In genomic region chr17:57544834-57545463, GRCh38 we compare ENCODE assay signal across 1 cellular context.
TF ChIP-seq lines count a peak whose summit lies in the region.

No MANE protein-coding gene starts in this region.

TF ChIP-seq in HEK293, 187 proteins besides CTCF, POLR2A, EP300 and RAD21 (continued from another document and continues in another):
- TF ChIP-seq ZBTB6 (tag by site-specific recombination; IDR thresholded peaks at IDR 0.05): no peak
- TF ChIP-seq ZNF202 (tag by site-specific recombination; IDR thresholded peaks at IDR 0.05; ENCODE audit: borderline replicate concordance): no peak
- TF ChIP-seq ZNF513 (tag by site-specific recombination; IDR thresholded peaks at IDR 0.05): no peak
- TF ChIP-seq ZBTB49 (tag by site-specific recombination; IDR thresholded peaks at IDR 0.05; ENCODE audit: low read depth): no peak
- TF ChIP-seq ZNF169 (tag by site-specific recombination; IDR thresholded peaks at IDR 0.05): no peak
- TF ChIP-seq ZNF549 (tag by site-specific recombination; IDR thresholded peaks at IDR 0.05): no peak
- TF ChIP-seq EGR2 (tag by site-specific recombination; IDR thresholded peaks at IDR 0.05; ENCODE audit: low read depth): peak; percentile 43
- TF ChIP-seq ZNF529 (tag by site-specific recombination; IDR thresholded peaks at IDR 0.05; ENCODE audit: insufficient replicate concordance): no peak
- TF ChIP-seq SCRT2 (tag by site-specific recombination; IDR thresholded peaks at IDR 0.05): no peak
- no peak for TF ChIP-seq ZNF510 (tag by site-specific recombination; IDR thresholded peaks at IDR 0.05; ENCODE audit: insufficient replicate concordance)
- TF ChIP-seq ZNF433 (tag by site-specific recombination; IDR thresholded peaks at IDR 0.05; ENCODE audit: low read depth): no peak
- no peak for TF ChIP-seq ZNF114 (tag by site-specific recombination; IDR thresholded peaks at IDR 0.05)
- TF ChIP-seq ZNF292 (tag by site-specific recombination; IDR thresholded peaks at IDR 0.05; ENCODE audit: borderline replicate concordance, low read depth): no peak
- TF ChIP-seq ZNF366 (tag by site-specific recombination; conservative IDR thresholded peaks at IDR 0.05): peak; percentile 29; the same call in 1 of the 2 replicates
- TF ChIP-seq OSR2 (tag by site-specific recombination; IDR thresholded peaks at IDR 0.05): peak; percentile 92
- TF ChIP-seq ZNF555 (tag by site-specific recombination; conservative IDR thresholded peaks at IDR 0.05): no peak
- no peak for TF ChIP-seq ZNF571 (tag by site-specific recombination; IDR thresholded peaks at IDR 0.05)
- no peak for TF ChIP-seq ZNF239 (tag by site-specific recombination; IDR thresholded peaks at IDR 0.05)
- peak; percentile 79 for TF ChIP-seq PATZ1 (tag by site-specific recombination; IDR thresholded peaks at IDR 0.05)
- TF ChIP-seq ZNF24 (tag by site-specific recombination; IDR thresholded peaks at IDR 0.05): peak; percentile 72
- TF ChIP-seq ZBTB1 (tag by site-specific recombination; IDR thresholded peaks at IDR 0.05): no peak
- TF ChIP-seq ZNF112 (tag by site-specific recombination; IDR thresholded peaks at IDR 0.05): no peak
- TF ChIP-seq ZNF140 (tag by site-specific recombination; IDR thresholded peaks at IDR 0.05): no peak
- no peak for TF ChIP-seq ZNF558 (tag by site-specific recombination; IDR thresholded peaks at IDR 0.05)
- peak; percentile 70; the same call in 1 of the 2 replicates for TF ChIP-seq ZNF639 (tag by site-specific recombination; IDR thresholded peaks at IDR 0.05)
- TF ChIP-seq FEZF1 (tag by site-specific recombination; IDR thresholded peaks at IDR 0.05): peak; percentile 90
- no peak for TF ChIP-seq ZNF423 (tag by site-specific recombination; IDR thresholded peaks at IDR 0.05)
- no peak for TF ChIP-seq ZNF280D (tag by site-specific recombination; IDR thresholded peaks at IDR 0.05)
- TF ChIP-seq ZNF2 (tag by site-specific recombination; IDR thresholded peaks at IDR 0.05): peak; percentile 62; the same call in 1 of the 2 replicates
- TF ChIP-seq ZNF221 (tag by site-specific recombination; IDR thresholded peaks at IDR 0.05; ENCODE audit: borderline replicate concordance): no peak
- TF ChIP-seq ZFP41 (tag by site-specific recombination; IDR thresholded peaks at IDR 0.05; ENCODE audit: borderline replicate concordance): no peak
- TF ChIP-seq YY1 (tag by site-specific recombination; IDR thresholded peaks at IDR 0.05): no peak
- no peak for TF ChIP-seq ZNF837 (tag by site-specific recombination; IDR thresholded peaks at IDR 0.05)
- no peak for TF ChIP-seq ZNF449 (tag by site-specific recombination; IDR thresholded peaks at IDR 0.05)
- no peak for TF ChIP-seq ZNF544 (tag by site-specific recombination; IDR thresholded peaks at IDR 0.05)
- TF ChIP-seq ZNF10 (tag by site-specific recombination; IDR thresholded peaks at IDR 0.05): peak; percentile 20; the same call in 1 of the 2 replicates
- TF ChIP-seq PRDM6 (tag by site-specific recombination; IDR thresholded peaks at IDR 0.05): peak; percentile 95
- TF ChIP-seq ZSCAN23 (tag by site-specific recombination; IDR thresholded peaks at IDR 0.05): 0 out of 2 replicates have a peak, but pooled peaks have one; percentile 52
- no peak for TF ChIP-seq GLIS1 (tag by site-specific recombination; IDR thresholded peaks at IDR 0.05)
- TF ChIP-seq ZNF626 (tag by site-specific recombination; IDR thresholded peaks at IDR 0.05): no peak
- no peak for TF ChIP-seq ZSCAN16 (tag by site-specific recombination; IDR thresholded peaks at IDR 0.05)
- no peak for TF ChIP-seq ZNF211 (tag by site-specific recombination; IDR thresholded peaks at IDR 0.05; ENCODE audit: low read depth)
- TF ChIP-seq ZNF391 (tag by site-specific recombination; IDR thresholded peaks at IDR 0.05; ENCODE audit: borderline replicate concordance, low read depth): no peak
- TF ChIP-seq ZNF23 (tag by site-specific recombination; IDR thresholded peaks at IDR 0.05; ENCODE audit: borderline replicate concordance): no peak
- TF ChIP-seq ZNF394 (tag by site-specific recombination; IDR thresholded peaks at IDR 0.05; ENCODE audit: borderline replicate concordance): no peak
- TF ChIP-seq ZNF404 (tag by site-specific recombination; IDR thresholded peaks at IDR 0.05): no peak
- no peak for TF ChIP-seq ZNF560 (tag by site-specific recombination; IDR thresholded peaks at IDR 0.05; ENCODE audit: borderline replicate concordance)
- peak; percentile 74 for TF ChIP-seq KLF10 (tag by site-specific recombination; IDR thresholded peaks at IDR 0.05)
- TF ChIP-seq KLF1 (tag by site-specific recombination; IDR thresholded peaks at IDR 0.05): no peak
- no peak for TF ChIP-seq ZNF354C (tag by site-specific recombination; IDR thresholded peaks at IDR 0.05; ENCODE audit: borderline replicate concordance, low read depth)
- no peak for TF ChIP-seq ZNF174 (tag by site-specific recombination; IDR thresholded peaks at IDR 0.05)
- TF ChIP-seq ZNF266 (tag by site-specific recombination; IDR thresholded peaks at IDR 0.05; ENCODE audit: low read depth): no peak
- TF ChIP-seq ZNF341 (tag by site-specific recombination; IDR thresholded peaks at IDR 0.05; ENCODE audit: low read depth): peak; percentile 25; the same call in 1 of the 2 replicates
- peak; percentile 23; the same call in 1 of the 2 replicates for TF ChIP-seq ATF2 (tag by site-specific recombination; IDR thresholded peaks at IDR 0.05; ENCODE audit: low read depth)
- no peak for TF ChIP-seq ZNF548 (tag by site-specific recombination; IDR thresholded peaks at IDR 0.05)
- TF ChIP-seq ZNF350 (tag by site-specific recombination; IDR thresholded peaks at IDR 0.05): no peak
